In genomic region chr3:105691053-105691452, GRCh38 we compare ENCODE assay signal across 1 cellular context.
TF ChIP-seq lines count a peak whose summit lies in the region.

No MANE protein-coding gene starts in this region.

TF ChIP-seq in IMR-90, 13 proteins besides CTCF, POLR2A, EP300 and RAD21 (continued from another document):
- TF ChIP-seq MAFK (IDR thresholded peaks at IDR 0.05; ENCODE audit: low read depth, low read length) (no peak), USF2 (IDR thresholded peaks at IDR 0.05; ENCODE audit: low read depth, low read length) (no peak), ELK1 (IDR thresholded peaks at IDR 0.05; ENCODE audit: borderline replicate concordance, low read depth, low read length) (no peak), CHD1 (IDR thresholded peaks at IDR 0.05; ENCODE audit: low read depth, low read length) (no peak)
